In the genomic region with DNA sequence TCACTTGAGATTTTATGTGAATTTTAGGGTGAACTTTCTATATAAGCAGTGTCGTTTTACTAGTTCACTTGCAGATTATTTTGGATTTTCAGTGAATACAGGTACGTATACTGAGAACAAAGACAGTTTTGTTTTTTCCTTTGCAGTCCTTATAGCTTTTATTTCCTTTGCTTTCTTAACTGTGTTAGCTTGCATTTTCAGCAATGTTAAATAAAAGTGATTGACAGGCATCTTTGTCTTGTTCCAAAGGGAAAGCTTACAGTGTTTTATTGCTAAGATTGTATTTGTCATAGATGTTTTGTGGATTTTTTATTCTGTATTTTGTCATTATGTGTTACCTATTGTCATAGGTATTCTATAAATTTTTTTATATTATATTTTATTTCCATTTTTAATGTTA, we compare ENCODE assay signal across 31 cellular contexts. TPM values are rescaled to one million over a fixed set of nuclear protein-coding genes. Genes with fewer than 3 reads are reported as not detected.
"Had no signal": no experiment of that assay in that cellular context is flagged by ENCODE, and none has a peak within 500 bp of the region (broad histone marks: within the 10 kb centered on the region; RNA-seq: fewer than 3 reads in every experiment).

No MANE protein-coding gene starts in this region.

- H3K4me1 ChIP-seq: left ventricle myocardium inferior, neural progenitor cell, parathyroid adenoma, thyroid gland, transverse colon, upper lobe of left lung, vagina had no signal

- H3K27ac ChIP-seq: left ventricle myocardium inferior, neural progenitor cell, neutrophil, parathyroid adenoma, sigmoid colon, stomach, testis, thyroid gland, transverse colon, upper lobe of left lung, vagina had no signal

- H3K27me3 ChIP-seq: neural progenitor cell, neutrophil, sigmoid colon, stomach, testis, thyroid gland, transverse colon, upper lobe of left lung, vagina had no signal

- ATAC-seq: natural killer cell; right cardiac atrium; stimulated activated naive B cell treated with anti-CD40 and anti-IgM and Interleukin-4, amounts not matched to agents 10 μg/mL and 1 μg/mL and 100 μg/mL, for 72 hours; stimulated activated naive CD8-positive, alpha-beta T cell treated with anti-CD3 and anti-CD28 coated beads, Interleukin-15, Interleukin-2, amounts not matched to agents 100 U/mL and 50 U/mL, for 24 hours had no signal

- H3K4me2 ChIP-seq: neural progenitor cell, smooth muscle cell had no signal

- H3K4me3 ChIP-seq: left ventricle myocardium inferior, lung, neural progenitor cell, sigmoid colon, smooth muscle cell, stomach, testis, thyroid gland, transverse colon, upper lobe of left lung, vagina had no signal

- H2AFZ ChIP-seq: neural progenitor cell, parathyroid adenoma had no signal

- DNase-seq: hypothalamus; immature natural killer cell; left ventricle myocardium inferior; mesendoderm; naive B cell; natural killer cell; nephron progenitor cell; occipital lobe; retina; right cardiac atrium; sigmoid colon; stimulated activated CD4-positive, alpha-beta T cell treated with anti-CD3 and anti-CD28 coated beads, Interleukin-2, amount 100 ng/mL, for 24 hours; stimulated activated CD4-positive, alpha-beta T cell treated with anti-CD3 and anti-CD28 coated beads, Interleukin-4, amount 100 ng/mL, for 1 hour; stimulated activated naive B cell treated with anti-CD40 and anti-IgM and Interleukin-4, amounts not matched to agents 10 μg/mL and 1 μg/mL and 100 μg/mL, for 72 hours; stimulated activated naive CD8-positive, alpha-beta T cell treated with anti-CD3 and anti-CD28 coated beads, Interleukin-15, Interleukin-2, amounts not matched to agents 100 U/mL and 50 U/mL, for 24 hours; stomach; testis; thyroid gland; transverse colon; upper lobe of left lung had no signal

- H3K9me3 ChIP-seq: left ventricle myocardium inferior, neutrophil, sigmoid colon, stomach, testis, thyroid gland, transverse colon, upper lobe of left lung, vagina had no signal

- H3K9ac ChIP-seq: neural progenitor cell, parathyroid adenoma had no signal

- H3K79me2 ChIP-seq: parathyroid adenoma had no signal

RNA-seq across cellular contexts. Expression of a gene that starts 53.3 kb away (rescaled TPM):
- total RNA-seq: kidney epithelial cell, left ventricle myocardium inferior, lower leg skin, mesothelial cell of epicardium, occipital lobe, osteocyte, pulmonary artery endothelial cell, sigmoid colon, smooth muscle cell, stomach, testis, vagina had no signal
- polyA plus RNA-seq: smooth muscle cell had no signal
